31 cellular contexts compared by ENCODE assay signal in the genomic region with DNA sequence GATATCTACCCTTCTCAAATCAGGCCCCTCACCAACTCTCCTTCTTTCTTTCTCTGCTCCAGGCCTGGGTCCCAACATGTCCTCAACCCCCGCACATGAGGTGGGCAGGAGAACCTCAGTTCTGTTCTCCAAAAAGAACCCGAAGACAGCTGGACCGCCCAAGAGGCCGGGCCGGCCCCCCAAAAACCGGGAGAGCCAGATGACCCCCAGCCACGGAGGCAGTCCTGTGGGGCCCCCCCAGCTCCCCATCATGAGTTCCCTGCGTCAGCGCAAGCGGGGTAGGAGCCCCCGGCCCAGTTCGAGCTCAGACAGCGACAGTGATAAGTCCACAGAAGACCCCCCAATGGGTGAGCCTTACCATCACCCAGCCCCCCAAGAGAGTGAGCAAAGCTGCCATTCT. TPM values are rescaled to one million over a fixed set of nuclear protein-coding genes. Genes with fewer than 3 reads are reported as not detected.
"Had no signal": no experiment of that assay in that cellular context is flagged by ENCODE, and none has a peak within 500 bp of the region (broad histone marks: within the 10 kb centered on the region; RNA-seq: fewer than 3 reads in every experiment).

No MANE protein-coding gene starts in this region.

- DNase-seq: colonic mucosa; cortex of kidney; effector CD8-positive, alpha-beta T cell; effector memory CD8-positive, alpha-beta T cell; endodermal cell; erythroblast; esophagus squamous epithelium; foreskin fibroblast; foreskin melanocyte; gastrocnemius medialis; glutamatergic neuron; head of caudate nucleus; heart right ventricle; hippocampal formation; left cardiac atrium; left lung; left ventricle myocardium superior; lower lobe of right lung; mesendoderm; midbrain had no signal

- H3K27me3 Mint-ChIP-seq: dendritic cell treated with granulocyte-macrophage colony-stimulating factor and Interleukin-4, amounts not matched to agents 40 ng/mL and 50 ng/mL, for 4 days; effector memory CD8-positive, alpha-beta T cell had no signal

- H3K27ac ChIP-seq: colonic mucosa, epithelial cell of prostate, esophagus squamous epithelium, gastrocnemius medialis, heart right ventricle, left lung, lower lobe of right lung had no signal

- H3K9me3 Mint-ChIP-seq: dendritic cell treated with granulocyte-macrophage colony-stimulating factor and Interleukin-4, amounts not matched to agents 40 ng/mL and 50 ng/mL, for 4 days; effector memory CD8-positive, alpha-beta T cell; endodermal cell had no signal

- ATAC-seq: effector memory CD8-positive, alpha-beta T cell; esophagus mucosa; gastrocnemius medialis; heart right ventricle; left cardiac atrium; left lung; left ventricle myocardium superior; lower lobe of right lung had no signal

- H3K4me3 Mint-ChIP-seq: dendritic cell treated with granulocyte-macrophage colony-stimulating factor and Interleukin-4, amounts not matched to agents 40 ng/mL and 50 ng/mL, for 4 days; effector memory CD8-positive, alpha-beta T cell; endodermal cell had no signal

- H3K9me3 ChIP-seq: colonic mucosa, esophagus squamous epithelium, gastrocnemius medialis, heart right ventricle, left lung, lower lobe of right lung had no signal

- H3K27ac Mint-ChIP-seq: dendritic cell treated with granulocyte-macrophage colony-stimulating factor and Interleukin-4, amounts not matched to agents 40 ng/mL and 50 ng/mL, for 4 days; endodermal cell had no signal

- H3K4me3 ChIP-seq: colonic mucosa, esophagus squamous epithelium, gastrocnemius medialis, heart right ventricle, left lung, lower lobe of right lung had no signal

- H3K27me3 ChIP-seq: colonic mucosa, esophagus squamous epithelium, gastrocnemius medialis, heart right ventricle, left lung had no signal

- H3K4me1 ChIP-seq: colonic mucosa had no signal

RNA-seq across cellular contexts. Expression of gene CPNE9, which starts 40.5 kb away (rescaled TPM):
- total RNA-seq: chondrocyte, colonic mucosa, dermis microvascular lymphatic vessel endothelial cell, esophagus mucosa, esophagus squamous epithelium, gastrocnemius medialis, glomerular endothelial cell, kidney epithelial cell, left ventricle myocardium superior, lung microvascular endothelial cell, mononuclear cell, myocyte had no signal
- polyA plus RNA-seq: heart right ventricle, keratinocyte had no signal
